2 cellular contexts compared by ENCODE assay signal in the genomic region with DNA sequence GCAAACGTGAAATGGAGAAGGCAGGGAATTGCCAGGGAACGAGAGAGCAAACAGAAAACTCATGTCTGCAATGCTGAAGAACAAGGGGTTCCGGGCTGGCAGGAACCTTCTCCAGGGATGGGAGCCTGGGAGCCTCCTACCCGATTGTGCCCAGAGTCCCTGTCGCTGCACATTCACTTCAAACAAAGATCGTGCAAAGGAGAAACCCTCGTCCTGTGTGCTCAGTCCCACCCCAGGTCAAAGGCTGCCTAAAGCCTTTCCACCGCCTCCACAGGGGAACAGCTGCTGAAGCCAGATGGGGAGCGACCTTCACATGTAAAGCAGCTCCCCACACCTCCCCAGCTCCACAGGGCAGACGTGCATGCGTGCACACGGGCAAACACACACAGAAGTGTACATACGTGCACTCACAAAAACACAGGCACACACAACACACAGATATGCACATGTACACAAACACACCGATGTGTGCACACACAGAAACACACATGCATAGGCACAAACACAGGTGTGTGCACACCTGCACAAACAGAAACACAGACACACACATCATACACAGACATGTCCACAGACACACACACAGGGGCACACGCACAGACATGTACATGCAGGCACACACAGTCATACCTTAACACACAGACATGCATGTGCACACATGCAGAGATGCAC.
A peak's percentile ranks its signal among the peaks of the same experiment; 100 is the strongest.
TF ChIP-seq lines count a peak whose summit lies in the region.

No MANE protein-coding gene starts in this region.

TF ChIP-seq in H1, 55 proteins besides CTCF, POLR2A, EP300 and RAD21:
- no peak for TF ChIP-seq RBBP5 (IDR thresholded peaks at IDR 0.05; ENCODE audit: borderline replicate concordance, low read depth, low read length)

TF ChIP-seq in HepG2, 621 proteins besides CTCF, POLR2A, EP300 and RAD21:
- TF ChIP-seq, protein P1, sequence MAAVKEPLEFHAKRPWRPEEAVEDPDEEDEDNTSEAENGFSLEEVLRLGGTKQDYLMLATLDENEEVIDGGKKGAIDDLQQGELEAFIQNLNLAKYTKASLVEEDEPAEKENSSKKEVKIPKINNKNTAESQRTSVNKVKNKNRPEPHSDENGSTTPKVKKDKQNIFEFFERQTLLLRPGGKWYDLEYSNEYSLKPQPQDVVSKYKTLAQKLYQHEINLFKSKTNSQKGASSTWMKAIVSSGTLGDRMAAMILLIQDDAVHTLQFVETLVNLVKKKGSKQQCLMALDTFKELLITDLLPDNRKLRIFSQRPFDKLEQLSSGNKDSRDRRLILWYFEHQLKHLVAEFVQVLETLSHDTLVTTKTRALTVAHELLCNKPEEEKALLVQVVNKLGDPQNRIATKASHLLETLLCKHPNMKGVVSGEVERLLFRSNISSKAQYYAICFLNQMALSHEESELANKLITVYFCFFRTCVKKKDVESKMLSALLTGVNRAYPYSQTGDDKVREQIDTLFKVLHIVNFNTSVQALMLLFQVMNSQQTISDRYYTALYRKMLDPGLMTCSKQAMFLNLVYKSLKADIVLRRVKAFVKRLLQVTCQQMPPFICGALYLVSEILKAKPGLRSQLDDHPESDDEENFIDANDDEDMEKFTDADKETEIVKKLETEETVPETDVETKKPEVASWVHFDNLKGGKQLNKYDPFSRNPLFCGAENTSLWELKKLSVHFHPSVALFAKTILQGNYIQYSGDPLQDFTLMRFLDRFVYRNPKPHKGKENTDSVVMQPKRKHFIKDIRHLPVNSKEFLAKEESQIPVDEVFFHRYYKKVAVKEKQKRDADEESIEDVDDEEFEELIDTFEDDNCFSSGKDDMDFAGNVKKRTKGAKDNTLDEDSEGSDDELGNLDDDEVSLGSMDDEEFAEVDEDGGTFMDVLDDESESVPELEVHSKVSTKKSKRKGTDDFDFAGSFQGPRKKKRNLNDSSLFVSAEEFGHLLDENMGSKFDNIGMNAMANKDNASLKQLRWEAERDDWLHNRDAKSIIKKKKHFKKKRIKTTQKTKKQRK (IDR thresholded peaks at IDR 0.05; ENCODE audit: low read length), result no peak
- TF ChIP-seq MIER2 (CRISPR knock-in tag; IDR thresholded peaks at IDR 0.05), result no peak
- no peak for TF ChIP-seq SOX13 (IDR thresholded peaks at IDR 0.05)
- TF ChIP-seq SOX13 (CRISPR knock-in tag; conservative IDR thresholded peaks at IDR 0.05 in 1 of 2, IDR thresholded peaks at IDR 0.05 in 1 of 2), result no peak
- TF ChIP-seq, protein P2, sequence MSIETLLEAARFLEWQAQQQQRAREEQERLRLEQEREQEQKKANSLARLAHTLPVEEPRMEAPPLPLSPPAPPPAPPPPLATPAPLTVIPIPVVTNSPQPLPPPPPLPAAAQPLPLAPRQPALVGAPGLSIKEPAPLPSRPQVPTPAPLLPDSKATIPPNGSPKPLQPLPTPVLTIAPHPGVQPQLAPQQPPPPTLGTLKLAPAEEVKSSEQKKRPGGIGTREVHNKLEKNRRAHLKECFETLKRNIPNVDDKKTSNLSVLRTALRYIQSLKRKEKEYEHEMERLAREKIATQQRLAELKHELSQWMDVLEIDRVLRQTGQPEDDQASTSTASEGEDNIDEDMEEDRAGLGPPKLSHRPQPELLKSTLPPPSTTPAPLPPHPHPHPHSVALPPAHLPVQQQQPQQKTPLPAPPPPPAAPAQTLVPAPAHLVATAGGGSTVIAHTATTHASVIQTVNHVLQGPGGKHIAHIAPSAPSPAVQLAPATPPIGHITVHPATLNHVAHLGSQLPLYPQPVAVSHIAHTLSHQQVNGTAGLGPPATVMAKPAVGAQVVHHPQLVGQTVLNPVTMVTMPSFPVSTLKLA (IDR thresholded peaks at IDR 0.05), result peak; percentile 94
- TF ChIP-seq, protein P3, sequence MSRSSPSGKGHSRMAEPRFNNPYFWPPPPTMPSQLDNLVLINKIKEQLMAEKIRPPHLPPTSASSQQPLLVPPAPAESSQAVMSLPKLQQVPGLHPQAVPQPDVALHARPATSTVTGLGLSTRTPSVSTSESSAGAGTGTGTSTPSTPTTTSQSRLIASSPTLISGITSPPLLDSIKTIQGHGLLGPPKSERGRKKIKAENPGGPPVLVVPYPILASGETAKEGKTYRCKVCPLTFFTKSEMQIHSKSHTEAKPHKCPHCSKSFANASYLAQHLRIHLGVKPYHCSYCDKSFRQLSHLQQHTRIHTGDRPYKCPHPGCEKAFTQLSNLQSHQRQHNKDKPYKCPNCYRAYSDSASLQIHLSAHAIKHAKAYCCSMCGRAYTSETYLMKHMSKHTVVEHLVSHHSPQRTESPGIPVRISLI (CRISPR knock-in tag; IDR thresholded peaks at IDR 0.05; ENCODE audit: borderline replicate concordance), result no peak
TF ChIP-seq in HepG2: peak in this region for 1.
